In the genomic region with DNA sequence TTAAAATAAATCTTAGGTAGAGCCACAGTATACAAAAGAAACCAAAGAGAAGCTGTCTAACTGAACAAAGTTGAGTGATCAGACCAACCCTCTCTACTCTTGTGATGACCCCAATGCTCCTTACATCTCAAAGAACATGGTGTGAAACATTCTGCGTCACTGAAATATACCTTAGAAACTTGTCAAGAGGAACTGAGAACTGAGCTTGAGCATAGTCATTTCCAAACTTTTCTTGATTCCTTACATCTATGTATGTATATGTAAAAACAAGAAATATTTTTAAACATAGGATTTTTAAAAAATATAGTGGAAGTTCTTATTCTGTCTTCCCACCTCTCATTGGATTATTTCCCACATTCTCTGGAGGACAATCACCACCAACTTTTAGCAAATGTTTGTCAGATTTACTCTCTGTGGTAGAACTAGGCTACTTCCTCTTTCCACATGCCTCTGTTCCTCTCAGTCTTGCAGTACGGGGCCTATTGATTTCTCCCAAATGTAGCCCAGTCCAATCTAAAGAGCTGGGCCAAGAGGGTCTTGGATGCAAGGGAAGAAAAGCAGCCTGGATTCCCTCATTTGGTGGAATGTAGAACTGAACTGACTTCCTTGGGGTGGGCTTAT, we compare ENCODE assay signal across 12 cellular contexts.
DNase-seq lines count a peak whose midpoint lies in the region; ATAC-seq and TF ChIP-seq lines count a peak whose summit lies in the region.
"Had no signal": no experiment of that assay in that cellular context is flagged by ENCODE, and none has a peak within 500 bp of the region (broad histone marks: within the 10 kb centered on the region; RNA-seq: fewer than 3 reads in every experiment).

No MANE protein-coding gene starts in this region.

- H3K4me3 ChIP-seq in neural progenitor cell = no peak overlapping the region
- H3K4me3 ChIP-seq: dorsolateral prefrontal cortex had no signal

- ATAC-seq in GM19025 (IDR thresholded peaks at IDR 0.05; ENCODE audit: low read depth, unreplicated experiment) (peak; percentile 93), GM21825 (IDR thresholded peaks at IDR 0.05; ENCODE audit: unreplicated experiment) (peak; percentile 99), HG03354 (IDR thresholded peaks at IDR 0.05; ENCODE audit: poor library complexity, severe bottlenecking, unreplicated experiment) (peak; percentile 99)

- H3K79me2 ChIP-seq in neural progenitor cell (ENCODE audit: low read depth) = no peaks in the 10 kb centered on the region

- DNase-seq in neural progenitor cell (ENCODE audit: low spot score) (no peak), DMS153 (lab: John Stamatoyannopoulos, UW) (no peak), iPS-NIHi7 (ENCODE audit: extremely low spot score) (no peak), dermis blood vessel endothelial cell (no peak), NCI-H446 (lab: John Stamatoyannopoulos, UW) (no peak)
- DNase-seq: dorsolateral prefrontal cortex; NCI-H1436; stimulated activated CD4-positive, alpha-beta T cell treated with anti-CD3 and anti-CD28 coated beads, Interleukin-1b, Interleukin-23, amount 100 ng/mL, for 48 hours had no signal

- peaks cover 2% of the 10 kb centered on the region for H3K4me1 Mint-ChIP-seq in neural progenitor cell
- H3K4me1 Mint-ChIP-seq: activated naive CD4-positive, alpha-beta T cell treated with anti-CD3 and anti-CD28 coated beads, Interleukin-2, amount 50 U/mL, for 24 hours had no signal

- H4K20me1 ChIP-seq in neural progenitor cell (ENCODE audit: low read depth) = no peaks in the 10 kb centered on the region

- H3K4me2 ChIP-seq in neural progenitor cell = no peak overlapping the region

- H3K36me3 ChIP-seq in neural progenitor cell = no peaks in the 10 kb centered on the region

- no peak overlapping the region for H3K9ac ChIP-seq in neural progenitor cell

- TF ChIP-seq CTCF in neural progenitor cell (IDR thresholded peaks at IDR 0.05) = no peak

- H3F3A ChIP-seq in neural progenitor cell (ENCODE audit: low read depth) = no peaks in the 10 kb centered on the region

- no peak overlapping the region for H3K27ac ChIP-seq in neural progenitor cell
- H3K27ac ChIP-seq: dorsolateral prefrontal cortex had no signal

- no peak overlapping the region for H3K4me3 Mint-ChIP-seq in neural progenitor cell
- H3K4me3 Mint-ChIP-seq: activated naive CD4-positive, alpha-beta T cell treated with anti-CD3 and anti-CD28 coated beads, Interleukin-2, amount 50 U/mL, for 24 hours had no signal

- H3K36me3 Mint-ChIP-seq in neural progenitor cell = no peaks in the 10 kb centered on the region
- H3K36me3 Mint-ChIP-seq: activated naive CD4-positive, alpha-beta T cell treated with anti-CD3 and anti-CD28 coated beads, Interleukin-2, amount 50 U/mL, for 24 hours had no signal

- no peak overlapping the region for H3K27ac Mint-ChIP-seq in neural progenitor cell
- H3K27ac Mint-ChIP-seq: activated naive CD4-positive, alpha-beta T cell treated with anti-CD3 and anti-CD28 coated beads, Interleukin-2, amount 50 U/mL, for 24 hours had no signal

- peak overlapping the region; percentile 57 for H2AFZ ChIP-seq in neural progenitor cell (replicated peaks)

- no peaks in the 10 kb centered on the region for H3K27me3 Mint-ChIP-seq in neural progenitor cell (ENCODE audit: insufficient read depth, low read depth)
- H3K27me3 Mint-ChIP-seq: activated naive CD4-positive, alpha-beta T cell treated with anti-CD3 and anti-CD28 coated beads, Interleukin-2, amount 50 U/mL, for 24 hours had no signal

- no peaks in the 10 kb centered on the region for H3K9me3 ChIP-seq in neural progenitor cell (ENCODE audit: low read depth)

- peaks cover 5% of the 10 kb centered on the region for H3K9me3 Mint-ChIP-seq in neural progenitor cell
- H3K9me3 Mint-ChIP-seq: activated naive CD4-positive, alpha-beta T cell treated with anti-CD3 and anti-CD28 coated beads, Interleukin-2, amount 50 U/mL, for 24 hours had no signal

- no peaks in the 10 kb centered on the region for H3K27me3 ChIP-seq in neural progenitor cell
- H3K27me3 ChIP-seq: dorsolateral prefrontal cortex had no signal

- H3K4me1 ChIP-seq in neural progenitor cell = no peaks in the 10 kb centered on the region
